Comparison of ENCODE assay signal across 19 cellular contexts in genomic region chr16:15798671-15799070, GRCh38. TPM values are rescaled to one million over a fixed set of nuclear protein-coding genes. Genes with fewer than 3 reads are reported as not detected.
"Had no signal": no experiment of that assay in that cellular context is flagged by ENCODE, and none has a peak within 500 bp of the region (broad histone marks: within the 10 kb centered on the region; RNA-seq: fewer than 3 reads in every experiment).

No MANE protein-coding gene starts in this region.

- H3K4me2 ChIP-seq: smooth muscle cell had no signal

- ATAC-seq: effector memory CD8-positive, alpha-beta T cell; left colon; left ventricle myocardium superior; naive thymus-derived CD4-positive, alpha-beta T cell; psoas muscle; stimulated activated effector memory CD8-positive, alpha-beta T cell treated with anti-CD3 and anti-CD28 coated beads, Interleukin-12 subunit alpha, Interleukin-12 subunit beta, amount 100 ng/mL, for 72 hours; stimulated activated naive CD8-positive, alpha-beta T cell treated with anti-CD3 and anti-CD28 coated beads, Interleukin-15, Interleukin-2, amounts not matched to agents 100 U/mL and 50 U/mL, for 24 hours had no signal

- H3K4me3 ChIP-seq: lung, psoas muscle, smooth muscle cell had no signal

- H3K27ac ChIP-seq: epithelial cell of prostate, psoas muscle had no signal

- H3K4me3 Mint-ChIP-seq: central memory CD8-positive, alpha-beta T cell; dendritic cell treated with granulocyte-macrophage colony-stimulating factor and Interleukin-4, amounts not matched to agents 40 ng/mL and 50 ng/mL, for 4 days; effector memory CD8-positive, alpha-beta T cell; naive thymus-derived CD4-positive, alpha-beta T cell; nephron progenitor cell; stimulated activated effector memory CD8-positive, alpha-beta T cell treated with anti-CD3 and anti-CD28 coated beads, Interleukin-12 subunit alpha, Interleukin-12 subunit beta, amount 100 ng/mL, for 72 hours had no signal

- H3K4me1 ChIP-seq: psoas muscle had no signal

- H3K36me3 Mint-ChIP-seq: stimulated activated effector memory CD8-positive, alpha-beta T cell treated with anti-CD3 and anti-CD28 coated beads, Interleukin-12 subunit alpha, Interleukin-12 subunit beta, amount 100 ng/mL, for 72 hours had no signal

- DNase-seq: effector memory CD8-positive, alpha-beta T cell; foreskin melanocyte; glutamatergic neuron; left ventricle myocardium superior; mesenchymal stem cell; naive thymus-derived CD4-positive, alpha-beta T cell; nephron progenitor cell; psoas muscle; stimulated activated CD4-positive, alpha-beta T cell treated with anti-CD3 and anti-CD28 coated beads, Interleukin-4, amount 100 ng/mL, for 1 hour; stimulated activated CD8-positive, alpha-beta memory T cell treated with anti-CD3 and anti-CD28 coated beads, Interleukin-4, amount 100 ng/mL, for 48 hours; stimulated activated naive CD8-positive, alpha-beta T cell treated with anti-CD3 and anti-CD28 coated beads, Interleukin-15, Interleukin-2, amounts not matched to agents 100 U/mL and 50 U/mL, for 24 hours; trophoblast cell had no signal

- H3K27me3 Mint-ChIP-seq: dendritic cell treated with granulocyte-macrophage colony-stimulating factor and Interleukin-4, amounts not matched to agents 40 ng/mL and 50 ng/mL, for 4 days had no signal

- H3K27ac Mint-ChIP-seq: dendritic cell treated with granulocyte-macrophage colony-stimulating factor and Interleukin-4, amounts not matched to agents 40 ng/mL and 50 ng/mL, for 4 days; effector memory CD8-positive, alpha-beta T cell; naive thymus-derived CD4-positive, alpha-beta T cell; nephron progenitor cell; stimulated activated effector memory CD8-positive, alpha-beta T cell treated with anti-CD3 and anti-CD28 coated beads, Interleukin-12 subunit alpha, Interleukin-12 subunit beta, amount 100 ng/mL, for 72 hours had no signal

- H3K4me1 Mint-ChIP-seq: central memory CD8-positive, alpha-beta T cell; stimulated activated effector memory CD8-positive, alpha-beta T cell treated with anti-CD3 and anti-CD28 coated beads, Interleukin-12 subunit alpha, Interleukin-12 subunit beta, amount 100 ng/mL, for 72 hours had no signal

RNA-seq across cellular contexts. Expression of gene MYH11, which starts 58.2 kb away (rescaled TPM):
- total RNA-seq: smooth muscle cell had no signal
